ENCODE assay signal across 8 cellular contexts in the genomic region with DNA sequence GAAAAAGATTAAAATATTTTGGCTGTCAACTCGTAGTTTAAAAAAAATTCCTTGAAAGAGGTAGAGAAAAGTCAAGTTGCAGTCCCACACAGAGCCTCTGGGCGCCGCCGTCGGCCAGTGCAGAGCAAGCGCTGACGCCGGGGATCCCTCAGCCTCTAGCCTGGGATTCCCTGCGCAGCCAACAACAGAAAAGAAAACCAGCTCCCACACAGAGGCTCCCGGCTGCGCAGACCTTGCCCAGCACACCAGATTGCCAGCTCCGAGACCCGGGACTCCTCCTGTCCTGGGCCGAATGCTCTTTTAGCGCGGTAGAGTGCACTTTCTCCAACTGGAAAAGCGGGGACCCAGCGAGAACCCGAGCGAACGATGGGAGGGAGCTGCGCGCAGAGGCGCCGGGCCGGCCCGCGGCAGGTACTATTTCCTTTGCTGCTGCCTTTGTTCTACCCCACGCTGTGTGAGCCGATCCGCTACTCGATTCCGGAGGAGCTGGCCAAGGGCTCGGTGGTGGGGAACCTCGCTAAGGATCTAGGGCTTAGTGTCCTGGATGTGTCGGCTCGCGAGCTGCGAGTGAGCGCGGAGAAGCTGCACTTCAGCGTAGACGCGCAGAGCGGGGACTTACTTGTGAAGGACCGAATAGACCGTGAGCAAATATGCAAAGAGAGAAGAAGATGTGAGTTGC. TPM values are rescaled to one million over a fixed set of nuclear protein-coding genes. Genes with fewer than 3 reads are reported as not detected.
DNase-seq lines count a peak whose midpoint lies in the region; ATAC-seq and TF ChIP-seq lines count a peak whose summit lies in the region.
"Not testable (repeated sequence)": the region's sequence is repeated elsewhere in the genome, so short reads cannot be mapped to it uniquely, and the experiment has no call there.

Gene PCDHGB7 (plus strand): TSS at position 184 of the 679 bp plus-strand sequence. CDS start 183 bp downstream, at position 367.

- H3K4me3 Mint-ChIP-seq in activated naive CD8-positive, alpha-beta T cell: peak within 1 kb of the TSS; percentile 79
- H3K4me3 Mint-ChIP-seq in naive B cell: peak within 1 kb of the TSS; percentile 16 to 68 (median 49)
- H3K4me3 Mint-ChIP-seq in stimulated activated naive CD8-positive, alpha-beta T cell treated with anti-CD3 and anti-CD28 coated beads, Interleukin-15, amount 100 ng/mL, for 72 hours: peak within 1 kb of the TSS; percentile 87

- peaks cover 12% of the 10 kb centered on the region for H3K27me3 ChIP-seq in HL-60 (ENCODE audit: insufficient read depth, poor library complexity, severe bottlenecking)
- not testable (repeated sequence) for H3K27me3 ChIP-seq in gastroesophageal sphincter

- peak; percentile 75 for TF ChIP-seq CTCF in HL-60 (IDR thresholded peaks at IDR 0.05; ENCODE audit: insufficient read depth, low read length)
- TF ChIP-seq CTCF in gastroesophageal sphincter (IDR thresholded peaks at IDR 0.05): peak; percentile 35 to 74 (median 68)

- peaks cover 55% of the 10 kb centered on the region for H3K27me3 Mint-ChIP-seq in activated naive CD8-positive, alpha-beta T cell
- peaks cover 72 to 83% (median 72%) of the 10 kb centered on the region in 3 donors for H3K27me3 Mint-ChIP-seq in naive B cell
- peaks cover 97% of the 10 kb centered on the region for H3K27me3 Mint-ChIP-seq in stimulated activated naive CD8-positive, alpha-beta T cell treated with anti-CD3 and anti-CD28 coated beads, Interleukin-15, amount 100 ng/mL, for 72 hours

- TF ChIP-seq EP300 in gastroesophageal sphincter (IDR thresholded peaks at IDR 0.05): not testable (repeated sequence)

- H3K36me3 ChIP-seq in gastroesophageal sphincter: peaks cover 0 to 16% of the 10 kb centered on the region in 2 donors

- H3K27ac Mint-ChIP-seq in activated naive CD8-positive, alpha-beta T cell: peak within 1 kb of the TSS; percentile 50
- peak within 1 kb of the TSS in 5 of 6 donors; percentile 38 to 96 (median 92) for H3K27ac Mint-ChIP-seq in naive B cell
- peak within 1 kb of the TSS in 1 of 2 donors; percentile 85 for H3K27ac Mint-ChIP-seq in stimulated activated naive CD8-positive, alpha-beta T cell treated with anti-CD3 and anti-CD28 coated beads, Interleukin-15, amount 100 ng/mL, for 72 hours

- H3K9me3 Mint-ChIP-seq in activated naive CD8-positive, alpha-beta T cell (ENCODE audit: low read depth): peaks cover 20% of the 10 kb centered on the region
- peaks cover 11 to 84% (median 60%) of the 10 kb centered on the region in 7 donors for H3K9me3 Mint-ChIP-seq in naive B cell
- peaks cover 13 to 34% of the 10 kb centered on the region in 2 donors for H3K9me3 Mint-ChIP-seq in stimulated activated naive CD8-positive, alpha-beta T cell treated with anti-CD3 and anti-CD28 coated beads, Interleukin-15, amount 100 ng/mL, for 72 hours

- peak; percentile 73 for ATAC-seq in GM21529 (IDR thresholded peaks at IDR 0.05; ENCODE audit: unreplicated experiment)
- ATAC-seq in gastroesophageal sphincter: peak; percentile 87
- ATAC-seq in naive B cell (ENCODE audit: low read depth in 2 of 2): peak in 1 of 2 donors; percentile 41
- peak; percentile 85 for ATAC-seq in stimulated activated naive CD8-positive, alpha-beta T cell treated with anti-CD3 and anti-CD28 coated beads, Interleukin-15, amount 100 ng/mL, for 72 hours

- not testable (repeated sequence) for H3K27ac ChIP-seq in HL-60 (replicated peaks)
- H3K27ac ChIP-seq in gastroesophageal sphincter: peak within 1 kb of the TSS in 3 of 4 donors; percentile 56 to 70 (median 69)

- peaks cover 25% of the 10 kb centered on the region for H3K4me1 Mint-ChIP-seq in activated naive CD8-positive, alpha-beta T cell (ENCODE audit: low read depth)
- peaks cover 7 to 34% (median 18%) of the 10 kb centered on the region in 3 donors for H3K4me1 Mint-ChIP-seq in naive B cell
- peaks cover 46% of the 10 kb centered on the region for H3K4me1 Mint-ChIP-seq in stimulated activated naive CD8-positive, alpha-beta T cell treated with anti-CD3 and anti-CD28 coated beads, Interleukin-15, amount 100 ng/mL, for 72 hours

- DNase-seq in EH (ENCODE audit: low read depth): peak; percentile 80
- DNase-seq in HL-60 (ENCODE audit: low read depth in 1 of 2, low spot score in 1 of 2): peak in 1 of 2 experiments; percentile 79
- DNase-seq in SHP77 (lab: John Stamatoyannopoulos, UW): peak; percentile 9 to 31
- DNase-seq in naive B cell: not testable (repeated sequence)
- peak; percentile 52 to 65 for DNase-seq in stimulated activated naive CD8-positive, alpha-beta T cell treated with anti-CD3 and anti-CD28 coated beads, Interleukin-15, amount 100 ng/mL, for 72 hours

- H3K4me3 ChIP-seq in HL-60 (replicated peaks; ENCODE audit: insufficient read depth, low read length) (peak within 1 kb of the TSS; percentile 51), gastroesophageal sphincter (peak within 1 kb of the TSS; percentile 36 to 52)

- H3K36me3 Mint-ChIP-seq in activated naive CD8-positive, alpha-beta T cell: peaks cover 35% of the 10 kb centered on the region
- peaks cover 43 to 52% of the 10 kb centered on the region in 2 donors for H3K36me3 Mint-ChIP-seq in naive B cell

- TF ChIP-seq POLR2A in gastroesophageal sphincter (IDR thresholded peaks at IDR 0.05): not testable (repeated sequence)

- H3K9me3 ChIP-seq in gastroesophageal sphincter: peaks cover 0 to 98% (median 11%) of the 10 kb centered on the region in 3 donors

- 8 to 10% methylated on average over 8 to 13 of the region's 47 CpGs for WGBS in gastroesophageal sphincter (ENCODE audit: low coverage in 1 of 2), 2 donors

- H3K4me1 ChIP-seq in gastroesophageal sphincter: peaks cover 0 to 23% (median 0%) of the 10 kb centered on the region in 3 donors

RNA-seq across cellular contexts. Expression of gene PCDHGB7, which starts in this region (rescaled TPM):
- 10 to 100 TPM; 12.3 to 19.3 (median 15.3) TPM for total RNA-seq in gastroesophageal sphincter
- polyA plus RNA-seq in naive B cell (ENCODE audit: low read depth in 6 of 6): not detected
